17 cellular contexts compared by ENCODE assay signal in the genomic region with DNA sequence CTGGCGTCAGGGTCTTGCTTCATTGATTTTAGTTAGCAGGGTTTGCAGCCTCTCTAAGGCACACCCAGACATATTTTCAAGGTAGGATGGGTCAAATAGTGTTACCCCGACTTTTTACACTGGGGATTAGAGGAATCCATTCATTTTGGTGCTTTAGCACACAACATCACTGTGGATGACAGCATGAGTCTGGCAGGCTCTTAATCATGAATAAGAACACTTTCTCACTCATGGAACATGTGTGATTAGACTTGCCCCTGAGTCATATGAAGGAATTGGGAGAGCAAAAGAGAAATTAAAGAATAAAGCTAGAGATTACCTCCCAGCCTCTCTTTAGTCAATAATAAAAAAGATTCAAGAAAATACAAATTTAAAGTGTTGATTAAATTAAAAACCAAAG.
"Had no signal": no experiment of that assay in that cellular context is flagged by ENCODE, and none has a peak within 500 bp of the region (broad histone marks: within the 10 kb centered on the region; RNA-seq: fewer than 3 reads in every experiment).

No MANE protein-coding gene starts in this region.

- H3K79me2 ChIP-seq: hepatocyte had no signal

- H3K4me3 ChIP-seq: body of pancreas, esophagus muscularis mucosa, gastrocnemius medialis, hepatocyte, lung, tibial artery, uterus had no signal

- H3K27me3 ChIP-seq: body of pancreas, esophagus muscularis mucosa, gastrocnemius medialis, hepatocyte, tibial artery, uterus had no signal

- ATAC-seq: activated CD4-positive, CD25-positive, alpha-beta regulatory T cell treated with anti-CD3 and anti-CD28 coated beads, Interleukin-2, amount 50 U/mL, for 24 hours; body of pancreas; gastrocnemius medialis; left cardiac atrium; naive thymus-derived CD4-positive, alpha-beta T cell had no signal

- H3K9me3 ChIP-seq: body of pancreas, esophagus muscularis mucosa, gastrocnemius medialis, tibial artery, uterus had no signal

- H3K27ac ChIP-seq: body of pancreas, esophagus muscularis mucosa, gastrocnemius medialis, hepatocyte, tibial artery, uterus had no signal

- DNase-seq: activated effector memory CD4-positive, alpha-beta T cell treated with Interleukin-2 at 50 U/mL for 16 hours; amniotic stem cell; body of pancreas; cerebellar nuclear complex; endodermal cell; gastrocnemius medialis; left cardiac atrium; naive thymus-derived CD4-positive, alpha-beta T cell; retina; stimulated activated CD4-positive, alpha-beta T cell treated with anti-CD3 and anti-CD28 coated beads, Interleukin-15, amount 100 ng/mL, for 24 hours; T-helper 2 cell; tibial artery; uterus had no signal

- H2AFZ ChIP-seq: hepatocyte had no signal

- H3K36me3 ChIP-seq: esophagus muscularis mucosa, gastrocnemius medialis, tibial artery, uterus had no signal

- H3K4me1 ChIP-seq: gastrocnemius medialis, tibial artery, uterus had no signal

- H3K4me2 ChIP-seq: hepatocyte had no signal
